ENCODE assay signal across 1 cellular context in genomic region chr1:226223786-226224244, GRCh38.
A peak's percentile ranks its signal among the peaks of the same experiment; 100 is the strongest.
TF ChIP-seq lines count a peak whose summit lies in the region.

No MANE protein-coding gene starts in this region.

TF ChIP-seq in HepG2, 621 proteins besides CTCF, POLR2A, EP300 and RAD21 (continued from another document):
- TF ChIP-seq ATF6 (CRISPR knock-in tag; conservative IDR thresholded peaks at IDR 0.05) (no peak), HES4 (CRISPR knock-in tag; IDR thresholded peaks at IDR 0.05; ENCODE audit: borderline replicate concordance) (peak; percentile 67; the same call in 1 of the 2 replicates), ZNF432 (CRISPR knock-in tag; IDR thresholded peaks at IDR 0.05; ENCODE audit: borderline replicate concordance) (no peak), TFAP4 (IDR thresholded peaks at IDR 0.05; ENCODE audit: borderline replicate concordance, low read depth) (peak; percentile 59; the same call in 1 of the 2 replicates), ZNF350 (CRISPR knock-in tag; IDR thresholded peaks at IDR 0.05; ENCODE audit: borderline replicate concordance, low read depth) (no peak), NFYB (CRISPR knock-in tag; IDR thresholded peaks at IDR 0.05) (no peak), HNRNPL (IDR thresholded peaks at IDR 0.05; ENCODE audit: low read depth, low read length) (no peak), CENPT (CRISPR knock-in tag; IDR thresholded peaks at IDR 0.05; ENCODE audit: low read depth) (no peak), KLF6 (CRISPR knock-in tag; IDR thresholded peaks at IDR 0.05) (no peak)
- TF ChIP-seq, protein P1, sequence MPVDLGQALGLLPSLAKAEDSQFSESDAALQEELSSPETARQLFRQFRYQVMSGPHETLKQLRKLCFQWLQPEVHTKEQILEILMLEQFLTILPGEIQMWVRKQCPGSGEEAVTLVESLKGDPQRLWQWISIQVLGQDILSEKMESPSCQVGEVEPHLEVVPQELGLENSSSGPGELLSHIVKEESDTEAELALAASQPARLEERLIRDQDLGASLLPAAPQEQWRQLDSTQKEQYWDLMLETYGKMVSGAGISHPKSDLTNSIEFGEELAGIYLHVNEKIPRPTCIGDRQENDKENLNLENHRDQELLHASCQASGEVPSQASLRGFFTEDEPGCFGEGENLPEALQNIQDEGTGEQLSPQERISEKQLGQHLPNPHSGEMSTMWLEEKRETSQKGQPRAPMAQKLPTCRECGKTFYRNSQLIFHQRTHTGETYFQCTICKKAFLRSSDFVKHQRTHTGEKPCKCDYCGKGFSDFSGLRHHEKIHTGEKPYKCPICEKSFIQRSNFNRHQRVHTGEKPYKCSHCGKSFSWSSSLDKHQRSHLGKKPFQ (CRISPR knock-in tag; IDR thresholded peaks at IDR 0.05; ENCODE audit: insufficient replicate concordance) = no peak
- TF ChIP-seq, protein P2, sequence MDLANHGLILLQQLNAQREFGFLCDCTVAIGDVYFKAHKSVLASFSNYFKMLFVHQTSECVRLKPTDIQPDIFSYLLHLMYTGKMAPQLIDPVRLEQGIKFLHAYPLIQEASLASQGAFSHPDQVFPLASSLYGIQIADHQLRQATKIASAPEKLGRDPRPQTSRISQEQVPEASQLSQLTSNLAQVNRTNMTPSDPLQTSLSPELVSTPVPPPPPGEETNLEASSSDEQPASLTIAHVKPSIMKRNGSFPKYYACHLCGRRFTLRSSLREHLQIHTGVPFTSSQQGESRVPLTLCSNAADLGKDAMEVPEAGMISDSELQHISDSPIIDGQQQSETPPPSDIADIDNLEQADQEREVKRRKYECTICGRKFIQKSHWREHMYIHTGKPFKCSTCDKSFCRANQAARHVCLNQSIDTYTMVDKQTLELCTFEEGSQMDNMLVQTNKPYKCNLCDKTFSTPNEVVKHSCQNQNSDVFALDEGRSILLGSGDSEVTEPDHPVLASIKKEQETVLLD (CRISPR knock-in tag; IDR thresholded peaks at IDR 0.05; ENCODE audit: low read depth) = no peak
- TF ChIP-seq, protein P3, sequence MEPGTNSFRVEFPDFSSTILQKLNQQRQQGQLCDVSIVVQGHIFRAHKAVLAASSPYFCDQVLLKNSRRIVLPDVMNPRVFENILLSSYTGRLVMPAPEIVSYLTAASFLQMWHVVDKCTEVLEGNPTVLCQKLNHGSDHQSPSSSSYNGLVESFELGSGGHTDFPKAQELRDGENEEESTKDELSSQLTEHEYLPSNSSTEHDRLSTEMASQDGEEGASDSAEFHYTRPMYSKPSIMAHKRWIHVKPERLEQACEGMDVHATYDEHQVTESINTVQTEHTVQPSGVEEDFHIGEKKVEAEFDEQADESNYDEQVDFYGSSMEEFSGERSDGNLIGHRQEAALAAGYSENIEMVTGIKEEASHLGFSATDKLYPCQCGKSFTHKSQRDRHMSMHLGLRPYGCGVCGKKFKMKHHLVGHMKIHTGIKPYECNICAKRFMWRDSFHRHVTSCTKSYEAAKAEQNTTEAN (CRISPR knock-in tag; conservative IDR thresholded peaks at IDR 0.05) = no peak
- TF ChIP-seq, protein P4, sequence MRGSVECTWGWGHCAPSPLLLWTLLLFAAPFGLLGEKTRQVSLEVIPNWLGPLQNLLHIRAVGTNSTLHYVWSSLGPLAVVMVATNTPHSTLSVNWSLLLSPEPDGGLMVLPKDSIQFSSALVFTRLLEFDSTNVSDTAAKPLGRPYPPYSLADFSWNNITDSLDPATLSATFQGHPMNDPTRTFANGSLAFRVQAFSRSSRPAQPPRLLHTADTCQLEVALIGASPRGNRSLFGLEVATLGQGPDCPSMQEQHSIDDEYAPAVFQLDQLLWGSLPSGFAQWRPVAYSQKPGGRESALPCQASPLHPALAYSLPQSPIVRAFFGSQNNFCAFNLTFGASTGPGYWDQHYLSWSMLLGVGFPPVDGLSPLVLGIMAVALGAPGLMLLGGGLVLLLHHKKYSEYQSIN (CRISPR knock-in tag; IDR thresholded peaks at IDR 0.05; ENCODE audit: borderline replicate concordance) = no peak
- TF ChIP-seq, protein P5, sequence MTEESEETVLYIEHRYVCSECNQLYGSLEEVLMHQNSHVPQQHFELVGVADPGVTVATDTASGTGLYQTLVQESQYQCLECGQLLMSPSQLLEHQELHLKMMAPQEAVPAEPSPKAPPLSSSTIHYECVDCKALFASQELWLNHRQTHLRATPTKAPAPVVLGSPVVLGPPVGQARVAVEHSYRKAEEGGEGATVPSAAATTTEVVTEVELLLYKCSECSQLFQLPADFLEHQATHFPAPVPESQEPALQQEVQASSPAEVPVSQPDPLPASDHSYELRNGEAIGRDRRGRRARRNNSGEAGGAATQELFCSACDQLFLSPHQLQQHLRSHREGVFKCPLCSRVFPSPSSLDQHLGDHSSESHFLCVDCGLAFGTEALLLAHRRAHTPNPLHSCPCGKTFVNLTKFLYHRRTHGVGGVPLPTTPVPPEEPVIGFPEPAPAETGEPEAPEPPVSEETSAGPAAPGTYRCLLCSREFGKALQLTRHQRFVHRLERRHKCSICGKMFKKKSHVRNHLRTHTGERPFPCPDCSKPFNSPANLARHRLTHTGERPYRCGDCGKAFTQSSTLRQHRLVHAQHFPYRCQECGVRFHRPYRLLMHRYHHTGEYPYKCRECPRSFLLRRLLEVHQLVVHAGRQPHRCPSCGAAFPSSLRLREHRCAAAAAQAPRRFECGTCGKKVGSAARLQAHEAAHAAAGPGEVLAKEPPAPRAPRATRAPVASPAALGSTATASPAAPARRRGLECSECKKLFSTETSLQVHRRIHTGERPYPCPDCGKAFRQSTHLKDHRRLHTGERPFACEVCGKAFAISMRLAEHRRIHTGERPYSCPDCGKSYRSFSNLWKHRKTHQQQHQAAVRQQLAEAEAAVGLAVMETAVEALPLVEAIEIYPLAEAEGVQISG (CRISPR knock-in tag; IDR thresholded peaks at IDR 0.05) = no peak
